In genomic region chr14:68548194-68549056, GRCh38 we compare ENCODE assay signal across 8 cellular contexts.
DNase-seq lines count a peak whose midpoint lies in the region; ATAC-seq, FAIRE-seq and TF ChIP-seq lines count a peak whose summit lies in the region.

No MANE protein-coding gene starts in this region.

- H3K27ac Mint-ChIP-seq in T-helper 17 cell = no peak overlapping the region

- no peaks in the 10 kb centered on the region for H3K27me3 Mint-ChIP-seq in T-helper 17 cell

- intact Hi-C loops in mucosa of descending colon (cut with DNase I, micrococcal nuclease) = loop anchor here in 1 of 2 donors (10.0 kb wide), 1 partner anchor 106 kb away; no protein-coding TSS in a partner anchor

- H3K4me1 Mint-ChIP-seq in T-helper 17 cell = peaks cover 8% of the 10 kb centered on the region

- peak overlapping the region; percentile 69 for H3K4me2 ChIP-seq in A549

- ATAC-seq in A549 = peak; percentile 81 to 86
- ATAC-seq in mucosa of descending colon = peak; percentile 60
- no peak for ATAC-seq in HG03460 (IDR thresholded peaks at IDR 0.05; ENCODE audit: unreplicated experiment)
- ATAC-seq in T-helper 17 cell = no peak
- ATAC-seq in HG03159 (IDR thresholded peaks at IDR 0.05; ENCODE audit: unreplicated experiment) = no peak

- H3K4me1 ChIP-seq in A549 = peaks cover 59% of the 10 kb centered on the region
- H3K4me1 ChIP-seq in mucosa of descending colon (ENCODE audit: low read depth) = no peaks in the 10 kb centered on the region

- H3K4me3 ChIP-seq in A549 (no peak overlapping the region), mucosa of descending colon (no peak overlapping the region)

- no peak for TF ChIP-seq CTCF in A549 (IDR thresholded peaks at IDR 0.05)
- no peak for TF ChIP-seq CTCF in mucosa of descending colon (IDR thresholded peaks at IDR 0.05)

- POLR2A ChIA-PET in A549 (lab: Yijun Ruan, JAX) = interaction anchor here (0.6 to 2.1 kb wide), 4 partner anchors 72 to 231 kb away, joined by 3 to 12 read pairs (median 6); no protein-coding TSS in a partner anchor

- peak; percentile 80 to 89 for DNase-seq in A549 (ENCODE audit: low read depth in 1 of 2, low spot score in 1 of 2)
- peak; percentile 26 for DNase-seq in NCI-H345 treated with DMSO at 0.1 percent for 48 hours (lab: John Stamatoyannopoulos, UW; ENCODE audit: unreplicated experiment)
- DNase-seq in mucosa of descending colon = peak; percentile 60 to 80 (median 68)
- no peak for DNase-seq in T-helper 17 cell
- DNase-seq in G401 (ENCODE audit: low spot score) = no peak

- WGBS in A549 (ENCODE audit: missing lambda C conversion rate) = 64% methylated on average over 13 of the region's 14 CpGs

- H3K9me3 ChIP-seq in A549 (peaks cover 3% of the 10 kb centered on the region; the same call in 1 of the 3 replicates), mucosa of descending colon (no peaks in the 10 kb centered on the region), T-helper 17 cell (ENCODE audit: control insufficient read depth, low read length, poor library complexity, severe bottlenecking) (no peaks in the 10 kb centered on the region)

- H3K36me3 ChIP-seq in mucosa of descending colon (ENCODE audit: low read depth) = no peaks in the 10 kb centered on the region

- TF ChIP-seq EP300 in A549 (IDR thresholded peaks at IDR 0.05) = peak in 1 of 2 experiments; percentile 80; a peak in 3 of 5 replicates

- TF ChIP-seq RAD21 in A549 (conservative IDR thresholded peaks at IDR 0.05 in 1 of 2, IDR thresholded peaks at IDR 0.05 in 1 of 2) = peak; percentile 15 to 35; a peak in 4 of 5 replicates

- FAIRE-seq in A549 (lab: Jason Lieb, UNC) (no peak), endometrium (lab: Jason Lieb, UNC) (peak; percentile 85)

- H3K4me3 Mint-ChIP-seq in T-helper 17 cell = no peak overlapping the region

- H3K36me3 Mint-ChIP-seq in T-helper 17 cell (ENCODE audit: low read depth) = peaks cover 3% of the 10 kb centered on the region

- peak overlapping the region; percentile 90 to 98 for H3K27ac ChIP-seq in A549

- TF ChIP-seq POLR2A in A549 (IDR thresholded peaks at IDR 0.05; ENCODE audit: low read length) = no peak

- CTCF ChIA-PET in A549 (lab: Yijun Ruan, JAX) = interaction anchor here (0.8 kb wide), 1 partner anchor 301 kb away, joined by 3 read pairs; no protein-coding TSS in a partner anchor

- in situ Hi-C loops in G401 (cut with HindIII; ENCODE audit: low sequenced_read_pairs) = no loop called here

TF ChIP-seq in A549, 52 proteins besides CTCF, POLR2A, EP300 and RAD21:
- TF ChIP-seq ZC3H11A (IDR thresholded peaks at IDR 0.05) (no peak), MAFK (IDR thresholded peaks at IDR 0.05; ENCODE audit: partially characterized antibody) (no peak), EHF (CRISPR knock-in tag; IDR thresholded peaks at IDR 0.05) (no peak; the same call in 1 of the 2 replicates), JUN (IDR thresholded peaks at IDR 0.05) (peak in 1 of 2 experiments; percentile 43; a peak in 3 of 5 replicates), POLR2AphosphoS2 (conservative IDR thresholded peaks at IDR 0.05; ENCODE audit: low read length) (no peak), SMC3 (IDR thresholded peaks at IDR 0.05) (peak; percentile 24; the same call in 1 of the 3 replicates), NFE2L2 (conservative IDR thresholded peaks at IDR 0.05; ENCODE audit: low read length) (no peak), EHMT2 (IDR thresholded peaks at IDR 0.05; ENCODE audit: low read depth) (no peak), GATA3 (IDR thresholded peaks at IDR 0.05; ENCODE audit: borderline replicate concordance) (peak; percentile 87), JUNB (IDR thresholded peaks at IDR 0.05) (peak; percentile 35; the same call in 1 of the 2 replicates), HMGXB4 (CRISPR knock-in tag; IDR thresholded peaks at IDR 0.05; ENCODE audit: borderline replicate concordance) (no peak), ZFP36 (IDR thresholded peaks at IDR 0.05; ENCODE audit: borderline replicate concordance, partially characterized antibody) (no peak), CHD4 (IDR thresholded peaks at IDR 0.05; ENCODE audit: borderline replicate concordance) (no peak), FOSL2 (IDR thresholded peaks at IDR 0.05) (0 out of 2 replicates have a peak, but pooled peaks have one; percentile 19), FOSL2 (CRISPR knock-in tag; IDR thresholded peaks at IDR 0.05) (peak; percentile 68), ESRRA (IDR thresholded peaks at IDR 0.05; ENCODE audit: borderline replicate concordance, low read length) (no peak), ZNF302 (CRISPR knock-in tag; IDR thresholded peaks at IDR 0.05) (no peak), NR3C1 (IDR thresholded peaks at IDR 0.05) (no peak), FOSB (CRISPR knock-in tag; IDR thresholded peaks at IDR 0.05) (no peak), ZSCAN20 (CRISPR knock-in tag; IDR thresholded peaks at IDR 0.05) (no peak), HOXB5 (CRISPR knock-in tag; IDR thresholded peaks at IDR 0.05) (no peak; the same call in 1 of the 2 replicates), HDAC2 (IDR thresholded peaks at IDR 0.05) (no peak), TFCP2L1 (CRISPR knock-in tag; IDR thresholded peaks at IDR 0.05) (no peak)
- TF ChIP-seq, protein P1, sequence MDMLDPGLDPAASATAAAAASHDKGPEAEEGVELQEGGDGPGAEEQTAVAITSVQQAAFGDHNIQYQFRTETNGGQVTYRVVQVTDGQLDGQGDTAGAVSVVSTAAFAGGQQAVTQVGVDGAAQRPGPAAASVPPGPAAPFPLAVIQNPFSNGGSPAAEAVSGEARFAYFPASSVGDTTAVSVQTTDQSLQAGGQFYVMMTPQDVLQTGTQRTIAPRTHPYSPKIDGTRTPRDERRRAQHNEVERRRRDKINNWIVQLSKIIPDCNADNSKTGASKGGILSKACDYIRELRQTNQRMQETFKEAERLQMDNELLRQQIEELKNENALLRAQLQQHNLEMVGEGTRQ (IDR thresholded peaks at IDR 0.05) = no peak
- TF ChIP-seq, protein P2, sequence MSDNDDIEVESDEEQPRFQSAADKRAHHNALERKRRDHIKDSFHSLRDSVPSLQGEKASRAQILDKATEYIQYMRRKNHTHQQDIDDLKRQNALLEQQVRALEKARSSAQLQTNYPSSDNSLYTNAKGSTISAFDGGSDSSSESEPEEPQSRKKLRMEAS (IDR thresholded peaks at IDR 0.05) = peak; percentile 52; the same call in 1 of the 2 replicates
- TF ChIP-seq, protein P3, sequence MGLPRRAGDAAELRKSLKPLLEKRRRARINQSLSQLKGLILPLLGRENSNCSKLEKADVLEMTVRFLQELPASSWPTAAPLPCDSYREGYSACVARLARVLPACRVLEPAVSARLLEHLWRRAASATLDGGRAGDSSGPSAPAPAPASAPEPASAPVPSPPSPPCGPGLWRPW (IDR thresholded peaks at IDR 0.05) = no peak
- TF ChIP-seq, protein P4, sequence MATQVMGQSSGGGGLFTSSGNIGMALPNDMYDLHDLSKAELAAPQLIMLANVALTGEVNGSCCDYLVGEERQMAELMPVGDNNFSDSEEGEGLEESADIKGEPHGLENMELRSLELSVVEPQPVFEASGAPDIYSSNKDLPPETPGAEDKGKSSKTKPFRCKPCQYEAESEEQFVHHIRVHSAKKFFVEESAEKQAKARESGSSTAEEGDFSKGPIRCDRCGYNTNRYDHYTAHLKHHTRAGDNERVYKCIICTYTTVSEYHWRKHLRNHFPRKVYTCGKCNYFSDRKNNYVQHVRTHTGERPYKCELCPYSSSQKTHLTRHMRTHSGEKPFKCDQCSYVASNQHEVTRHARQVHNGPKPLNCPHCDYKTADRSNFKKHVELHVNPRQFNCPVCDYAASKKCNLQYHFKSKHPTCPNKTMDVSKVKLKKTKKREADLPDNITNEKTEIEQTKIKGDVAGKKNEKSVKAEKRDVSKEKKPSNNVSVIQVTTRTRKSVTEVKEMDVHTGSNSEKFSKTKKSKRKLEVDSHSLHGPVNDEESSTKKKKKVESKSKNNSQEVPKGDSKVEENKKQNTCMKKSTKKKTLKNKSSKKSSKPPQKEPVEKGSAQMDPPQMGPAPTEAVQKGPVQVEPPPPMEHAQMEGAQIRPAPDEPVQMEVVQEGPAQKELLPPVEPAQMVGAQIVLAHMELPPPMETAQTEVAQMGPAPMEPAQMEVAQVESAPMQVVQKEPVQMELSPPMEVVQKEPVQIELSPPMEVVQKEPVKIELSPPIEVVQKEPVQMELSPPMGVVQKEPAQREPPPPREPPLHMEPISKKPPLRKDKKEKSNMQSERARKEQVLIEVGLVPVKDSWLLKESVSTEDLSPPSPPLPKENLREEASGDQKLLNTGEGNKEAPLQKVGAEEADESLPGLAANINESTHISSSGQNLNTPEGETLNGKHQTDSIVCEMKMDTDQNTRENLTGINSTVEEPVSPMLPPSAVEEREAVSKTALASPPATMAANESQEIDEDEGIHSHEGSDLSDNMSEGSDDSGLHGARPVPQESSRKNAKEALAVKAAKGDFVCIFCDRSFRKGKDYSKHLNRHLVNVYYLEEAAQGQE (IDR thresholded peaks at IDR 0.05) = no peak
- TF ChIP-seq, protein P5, sequence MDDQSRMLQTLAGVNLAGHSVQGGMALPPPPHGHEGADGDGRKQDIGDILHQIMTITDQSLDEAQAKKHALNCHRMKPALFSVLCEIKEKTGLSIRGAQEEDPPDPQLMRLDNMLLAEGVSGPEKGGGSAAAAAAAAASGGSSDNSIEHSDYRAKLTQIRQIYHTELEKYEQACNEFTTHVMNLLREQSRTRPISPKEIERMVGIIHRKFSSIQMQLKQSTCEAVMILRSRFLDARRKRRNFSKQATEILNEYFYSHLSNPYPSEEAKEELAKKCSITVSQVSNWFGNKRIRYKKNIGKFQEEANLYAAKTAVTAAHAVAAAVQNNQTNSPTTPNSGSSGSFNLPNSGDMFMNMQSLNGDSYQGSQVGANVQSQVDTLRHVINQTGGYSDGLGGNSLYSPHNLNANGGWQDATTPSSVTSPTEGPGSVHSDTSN (IDR thresholded peaks at IDR 0.05) = 0 out of 2 replicates have a peak, but pooled peaks have one; percentile 52

Comparison
In these comparisons a context has a peak if more than half of its experiments do, and no peak if none do; other contexts are left out.
1. ATAC-seq: peak in A549 (2 of 2) and mucosa of descending colon (single experiment); none in HG03460 (single experiment), T-helper 17 cell (single experiment) and HG03159 (single experiment).
2. DNase-seq: peak in A549 (2 of 2), NCI-H345 treated with DMSO at 0.1 percent for 48 hours (single experiment) and mucosa of descending colon (3 of 3); none in T-helper 17 cell (0 of 3) and G401 (single experiment).